Comparison of ENCODE assay signal across 2 cellular contexts in the genomic region with DNA sequence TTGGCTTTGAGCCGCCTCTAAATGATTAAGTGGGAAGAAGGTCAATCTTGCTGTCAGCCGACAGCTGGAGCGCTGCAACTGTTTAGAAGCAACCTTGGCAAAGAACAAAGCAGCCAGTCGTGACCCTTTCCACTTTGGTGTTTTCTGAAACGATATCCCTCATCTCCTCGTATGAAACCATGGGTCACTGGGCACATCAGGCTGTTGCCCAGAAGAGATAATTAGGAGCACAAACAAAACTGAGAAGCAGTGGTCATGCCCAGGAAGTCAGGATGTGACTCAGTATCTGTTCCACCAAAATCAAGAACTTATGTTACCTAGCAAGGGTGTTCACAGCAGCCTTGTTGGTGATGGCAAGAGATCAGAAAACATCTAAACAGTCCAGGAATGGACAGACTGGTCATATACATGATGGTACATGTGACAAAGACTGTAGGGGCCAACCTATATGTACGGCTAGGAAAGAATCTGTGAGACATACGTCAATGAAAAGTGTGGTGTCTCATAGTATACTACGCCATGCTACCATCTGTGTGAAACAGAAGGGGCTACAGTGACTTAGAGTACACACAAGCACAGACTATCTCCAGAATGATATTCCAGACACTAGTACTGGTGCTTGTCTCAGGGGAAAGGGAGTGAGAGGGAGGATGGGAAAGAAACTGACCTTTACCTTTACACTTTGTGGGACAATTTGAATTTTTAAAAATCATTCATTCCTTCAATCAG.
TF ChIP-seq lines count a peak whose summit lies in the region.

No MANE protein-coding gene starts in this region.

TF ChIP-seq in liver, 16 proteins besides CTCF, POLR2A, EP300 and RAD21:
- TF ChIP-seq NR2F2 (IDR thresholded peaks at IDR 0.05) (peak; percentile 53), HNF4A (conservative IDR thresholded peaks at IDR 0.05) (no peak), TAF1 (conservative IDR thresholded peaks at IDR 0.05) (no peak), FOXA2 (IDR thresholded peaks at IDR 0.05) (no peak)
- TF ChIP-seq, protein P1, sequence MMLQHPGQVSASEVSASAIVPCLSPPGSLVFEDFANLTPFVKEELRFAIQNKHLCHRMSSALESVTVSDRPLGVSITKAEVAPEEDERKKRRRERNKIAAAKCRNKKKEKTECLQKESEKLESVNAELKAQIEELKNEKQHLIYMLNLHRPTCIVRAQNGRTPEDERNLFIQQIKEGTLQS (IDR thresholded peaks at IDR 0.05) = no peak
- TF ChIP-seq, protein P2, sequence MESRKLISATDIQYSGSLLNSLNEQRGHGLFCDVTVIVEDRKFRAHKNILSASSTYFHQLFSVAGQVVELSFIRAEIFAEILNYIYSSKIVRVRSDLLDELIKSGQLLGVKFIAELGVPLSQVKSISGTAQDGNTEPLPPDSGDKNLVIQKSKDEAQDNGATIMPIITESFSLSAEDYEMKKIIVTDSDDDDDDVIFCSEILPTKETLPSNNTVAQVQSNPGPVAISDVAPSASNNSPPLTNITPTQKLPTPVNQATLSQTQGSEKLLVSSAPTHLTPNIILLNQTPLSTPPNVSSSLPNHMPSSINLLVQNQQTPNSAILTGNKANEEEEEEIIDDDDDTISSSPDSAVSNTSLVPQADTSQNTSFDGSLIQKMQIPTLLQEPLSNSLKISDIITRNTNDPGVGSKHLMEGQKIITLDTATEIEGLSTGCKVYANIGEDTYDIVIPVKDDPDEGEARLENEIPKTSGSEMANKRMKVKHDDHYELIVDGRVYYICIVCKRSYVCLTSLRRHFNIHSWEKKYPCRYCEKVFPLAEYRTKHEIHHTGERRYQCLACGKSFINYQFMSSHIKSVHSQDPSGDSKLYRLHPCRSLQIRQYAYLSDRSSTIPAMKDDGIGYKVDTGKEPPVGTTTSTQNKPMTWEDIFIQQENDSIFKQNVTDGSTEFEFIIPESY (IDR thresholded peaks at IDR 0.05) = no peak

TF ChIP-seq in HepG2, 621 proteins besides CTCF, POLR2A, EP300 and RAD21:
- TF ChIP-seq, protein P3, sequence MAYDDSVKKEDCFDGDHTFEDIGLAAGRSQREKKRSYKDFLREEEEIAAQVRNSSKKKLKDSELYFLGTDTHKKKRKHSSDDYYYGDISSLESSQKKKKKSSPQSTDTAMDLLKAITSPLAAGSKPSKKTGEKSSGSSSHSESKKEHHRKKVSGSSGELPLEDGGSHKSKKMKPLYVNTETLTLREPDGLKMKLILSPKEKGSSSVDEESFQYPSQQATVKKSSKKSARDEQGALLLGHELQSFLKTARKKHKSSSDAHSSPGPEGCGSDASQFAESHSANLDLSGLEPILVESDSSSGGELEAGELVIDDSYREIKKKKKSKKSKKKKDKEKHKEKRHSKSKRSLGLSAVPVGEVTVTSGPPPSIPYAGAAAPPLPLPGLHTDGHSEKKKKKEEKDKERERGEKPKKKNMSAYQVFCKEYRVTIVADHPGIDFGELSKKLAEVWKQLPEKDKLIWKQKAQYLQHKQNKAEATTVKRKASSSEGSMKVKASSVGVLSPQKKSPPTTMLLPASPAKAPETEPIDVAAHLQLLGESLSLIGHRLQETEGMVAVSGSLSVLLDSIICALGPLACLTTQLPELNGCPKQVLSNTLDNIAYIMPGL (CRISPR knock-in tag; IDR thresholded peaks at IDR 0.05; ENCODE audit: borderline replicate concordance in 1 of 2, low read depth in 1 of 2) = no peak
- TF ChIP-seq, protein P4, sequence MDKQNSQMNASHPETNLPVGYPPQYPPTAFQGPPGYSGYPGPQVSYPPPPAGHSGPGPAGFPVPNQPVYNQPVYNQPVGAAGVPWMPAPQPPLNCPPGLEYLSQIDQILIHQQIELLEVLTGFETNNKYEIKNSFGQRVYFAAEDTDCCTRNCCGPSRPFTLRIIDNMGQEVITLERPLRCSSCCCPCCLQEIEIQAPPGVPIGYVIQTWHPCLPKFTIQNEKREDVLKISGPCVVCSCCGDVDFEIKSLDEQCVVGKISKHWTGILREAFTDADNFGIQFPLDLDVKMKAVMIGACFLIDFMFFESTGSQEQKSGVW (CRISPR knock-in tag; IDR thresholded peaks at IDR 0.05; ENCODE audit: borderline replicate concordance) = no peak
- no peak for TF ChIP-seq KMT2B (CRISPR knock-in tag; IDR thresholded peaks at IDR 0.05)
- TF ChIP-seq, protein P5, sequence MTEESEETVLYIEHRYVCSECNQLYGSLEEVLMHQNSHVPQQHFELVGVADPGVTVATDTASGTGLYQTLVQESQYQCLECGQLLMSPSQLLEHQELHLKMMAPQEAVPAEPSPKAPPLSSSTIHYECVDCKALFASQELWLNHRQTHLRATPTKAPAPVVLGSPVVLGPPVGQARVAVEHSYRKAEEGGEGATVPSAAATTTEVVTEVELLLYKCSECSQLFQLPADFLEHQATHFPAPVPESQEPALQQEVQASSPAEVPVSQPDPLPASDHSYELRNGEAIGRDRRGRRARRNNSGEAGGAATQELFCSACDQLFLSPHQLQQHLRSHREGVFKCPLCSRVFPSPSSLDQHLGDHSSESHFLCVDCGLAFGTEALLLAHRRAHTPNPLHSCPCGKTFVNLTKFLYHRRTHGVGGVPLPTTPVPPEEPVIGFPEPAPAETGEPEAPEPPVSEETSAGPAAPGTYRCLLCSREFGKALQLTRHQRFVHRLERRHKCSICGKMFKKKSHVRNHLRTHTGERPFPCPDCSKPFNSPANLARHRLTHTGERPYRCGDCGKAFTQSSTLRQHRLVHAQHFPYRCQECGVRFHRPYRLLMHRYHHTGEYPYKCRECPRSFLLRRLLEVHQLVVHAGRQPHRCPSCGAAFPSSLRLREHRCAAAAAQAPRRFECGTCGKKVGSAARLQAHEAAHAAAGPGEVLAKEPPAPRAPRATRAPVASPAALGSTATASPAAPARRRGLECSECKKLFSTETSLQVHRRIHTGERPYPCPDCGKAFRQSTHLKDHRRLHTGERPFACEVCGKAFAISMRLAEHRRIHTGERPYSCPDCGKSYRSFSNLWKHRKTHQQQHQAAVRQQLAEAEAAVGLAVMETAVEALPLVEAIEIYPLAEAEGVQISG (CRISPR knock-in tag; IDR thresholded peaks at IDR 0.05) = no peak
- TF ChIP-seq ZNF619 (CRISPR knock-in tag; IDR thresholded peaks at IDR 0.05) = no peak
- TF ChIP-seq NFE2 (CRISPR knock-in tag; IDR thresholded peaks at IDR 0.05) = no peak
- no peak for TF ChIP-seq DNMT1 (CRISPR knock-in tag; IDR thresholded peaks at IDR 0.05)
- TF ChIP-seq SNAPC2 (CRISPR knock-in tag; IDR thresholded peaks at IDR 0.05) = no peak
- TF ChIP-seq SIX4 (CRISPR knock-in tag; IDR thresholded peaks at IDR 0.05) = no peak
- TF ChIP-seq ZNF12 (CRISPR knock-in tag; IDR thresholded peaks at IDR 0.05) = no peak
- TF ChIP-seq, protein P6, sequence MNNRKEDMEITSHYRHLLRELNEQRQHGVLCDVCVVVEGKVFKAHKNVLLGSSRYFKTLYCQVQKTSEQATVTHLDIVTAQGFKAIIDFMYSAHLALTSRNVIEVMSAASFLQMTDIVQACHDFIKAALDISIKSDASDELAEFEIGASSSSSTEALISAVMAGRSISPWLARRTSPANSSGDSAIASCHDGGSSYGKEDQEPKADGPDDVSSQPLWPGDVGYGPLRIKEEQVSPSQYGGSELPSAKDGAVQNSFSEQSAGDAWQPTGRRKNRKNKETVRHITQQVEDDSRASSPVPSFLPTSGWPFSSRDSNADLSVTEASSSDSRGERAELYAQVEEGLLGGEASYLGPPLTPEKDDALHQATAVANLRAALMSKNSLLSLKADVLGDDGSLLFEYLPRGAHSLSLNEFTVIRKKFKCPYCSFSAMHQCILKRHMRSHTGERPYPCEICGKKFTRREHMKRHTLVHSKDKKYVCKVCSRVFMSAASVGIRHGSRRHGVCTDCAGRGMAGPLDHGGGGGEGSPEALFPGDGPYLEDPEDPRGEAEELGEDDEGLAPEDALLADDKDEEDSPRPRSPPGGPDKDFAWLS (CRISPR knock-in tag; IDR thresholded peaks at IDR 0.05; ENCODE audit: borderline replicate concordance) = no peak
- TF ChIP-seq FOXJ3 (CRISPR knock-in tag; IDR thresholded peaks at IDR 0.05; ENCODE audit: borderline replicate concordance) = no peak
